7 cellular contexts compared by ENCODE assay signal in the genomic region with DNA sequence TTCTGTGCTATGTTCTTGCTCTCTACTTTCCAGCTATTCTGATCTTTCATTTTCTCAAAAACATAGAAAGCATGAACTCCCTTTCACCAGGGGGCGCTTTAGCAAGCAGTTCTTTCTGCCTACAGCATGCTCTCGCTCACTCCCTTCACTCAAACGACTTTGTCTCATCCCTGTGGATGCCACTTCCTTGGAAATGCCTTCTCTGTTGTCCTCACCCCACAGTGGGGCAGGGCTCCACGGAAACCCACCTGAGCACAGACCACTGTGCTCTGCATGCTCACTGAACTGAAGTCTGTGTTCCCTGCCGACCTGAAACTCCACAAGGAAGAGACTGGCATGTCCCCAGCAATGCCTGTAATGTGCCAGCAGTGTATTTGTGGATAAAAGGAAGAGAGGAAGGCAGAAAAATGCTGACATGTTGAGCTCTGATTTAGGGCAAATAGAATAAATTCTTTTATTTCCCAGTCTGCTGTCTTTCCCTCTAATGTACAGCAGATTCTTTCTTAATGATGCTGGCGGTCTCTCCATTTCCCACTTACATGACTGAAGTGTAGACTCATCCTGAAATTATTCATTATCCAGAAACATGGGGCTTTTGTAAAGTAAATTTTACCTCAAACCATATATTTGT. TPM values are rescaled to one million over a fixed set of nuclear protein-coding genes. Genes with fewer than 3 reads are reported as not detected.
DNase-seq lines count a peak whose midpoint lies in the region; ATAC-seq and TF ChIP-seq lines count a peak whose summit lies in the region.

No MANE protein-coding gene starts in this region.

- H3K56ac ChIP-seq in IMR-90 (ENCODE audit: extremely low read depth, insufficient read depth, low read length), result peak overlapping the region; percentile 89

- no TSS peak for BruUV-seq in IMR-90 (replicated peaks; lab: Mats Ljungman, UMichigan)

- peak overlapping the region; percentile 99 for H2BK120ac ChIP-seq in IMR-90 (ENCODE audit: low read depth, low read length)

- TF ChIP-seq POLR2A in IMR-90 (IDR thresholded peaks at IDR 0.05; ENCODE audit: low read depth, low read length) (no peak), ovary (IDR thresholded peaks at IDR 0.05) (no peak)

- H4K8ac ChIP-seq in IMR-90 (ENCODE audit: low read depth in 2 of 2, low read length in 2 of 2), result peak overlapping the region; percentile 59 to 97

- no peaks in the 10 kb centered on the region for H3K36me3 Mint-ChIP-seq in T-helper 2 cell treated with Interferon-gamma antibody and Interleukin-4, amounts not matched to agents 5 μg/mL and 100 μg/mL, for 36 hours (ENCODE audit: low read depth)

- H3K27me3 Mint-ChIP-seq in T-helper 2 cell treated with Interferon-gamma antibody and Interleukin-4, amounts not matched to agents 5 μg/mL and 100 μg/mL, for 36 hours (ENCODE audit: low read depth), result peaks cover 43% of the 10 kb centered on the region

- peak overlapping the region; percentile 62; the same call in 1 of the 2 replicates for H2AK5ac ChIP-seq in IMR-90 (ENCODE audit: low read depth, low read length)

- CTCF ChIA-PET in IMR-90 (lab: Yijun Ruan, JAX), result interaction anchor here (0.6 to 2.7 kb wide), 20 partner anchors 9 to 196 kb away, joined by 3 to 10 read pairs (median 4); no protein-coding TSS in a partner anchor

- in situ Hi-C loops in IMR-90 (cut with MboI; ENCODE audit: low sequenced_read_pairs), result loop anchor here (10.0 kb wide), 1 partner anchor 180 kb away; no protein-coding TSS in a partner anchor

- H3K79me1 ChIP-seq in IMR-90 (ENCODE audit: low read depth in 1 of 2, low read length in 2 of 2), result no peaks in the 10 kb centered on the region

- peak; percentile 74 for TF ChIP-seq RAD21 in IMR-90 (IDR thresholded peaks at IDR 0.05; ENCODE audit: low read length)

- H3K4me3 ChIP-seq in IMR-90 (ENCODE audit: insufficient read depth, low read depth, low read length) (peak overlapping the region; percentile 32; the same call in 1 of the 2 replicates), fibroblast of mammary gland (ENCODE audit: control insufficient read depth, low read depth, low read length) (peak overlapping the region; percentile 23), ovary (no peak overlapping the region)

- peak overlapping the region; percentile 99 for H4K91ac ChIP-seq in IMR-90 (ENCODE audit: insufficient read depth, low read depth, low read length)

- dilution Hi-C loops in IMR-90 (cut with HindIII; ENCODE audit: low sequenced_read_pairs, unreplicated experiment), result no loop called here

- peak overlapping the region; percentile 96 for H3K23ac ChIP-seq in IMR-90 (ENCODE audit: low read depth, low read length)

- peak overlapping the region; percentile 99 for H2BK20ac ChIP-seq in IMR-90 (ENCODE audit: low read depth, low read length)

- H3K9me3 ChIP-seq in ES-I3 (ENCODE audit: control insufficient read depth, insufficient read depth, low read length), result no peaks in the 10 kb centered on the region
- peaks cover 3% of the 10 kb centered on the region; the same call in 1 of the 2 replicates for H3K9me3 ChIP-seq in IMR-90 (ENCODE audit: control insufficient read depth, insufficient read depth, low read length)
- no peaks in the 10 kb centered on the region for H3K9me3 ChIP-seq in ovary

- H2BK15ac ChIP-seq in IMR-90 (ENCODE audit: low read depth, low read length), result peak overlapping the region; percentile 93

- peak overlapping the region; percentile 95 for H3K18ac ChIP-seq in IMR-90 (ENCODE audit: low read depth, low read length)

- intact Hi-C loops in IMR-90 (cut with micrococcal nuclease) (loop anchor here (1.0 to 5.0 kb wide), 3 partner anchors 80 to 287 kb away; a partner anchor contains a TSS), ovary (cut with DNase I) (loop anchor here in 3 of 4 donors (5.0 to 10.0 kb wide), 3 partner anchors 160 to 1040 kb away; a partner anchor contains a TSS)

- H3K27ac Mint-ChIP-seq in T-helper 2 cell treated with Interferon-gamma antibody and Interleukin-4, amounts not matched to agents 5 μg/mL and 100 μg/mL, for 36 hours, result no peak overlapping the region

- peak overlapping the region; percentile 28 for H3K4me3 Mint-ChIP-seq in T-helper 2 cell treated with Interferon-gamma antibody and Interleukin-4, amounts not matched to agents 5 μg/mL and 100 μg/mL, for 36 hours

- peak overlapping the region; percentile 13; the same call in 1 of the 2 replicates for H3K9ac ChIP-seq in ES-I3 (ENCODE audit: low read depth, low read length)
- peak overlapping the region; percentile 50 for H3K9ac ChIP-seq in IMR-90 (ENCODE audit: low read depth, low read length)

- H2BK5ac ChIP-seq in IMR-90 (ENCODE audit: low read depth, low read length, poor library complexity, severe bottlenecking), result peak overlapping the region; percentile 99

- TF ChIP-seq EP300 in ovary (IDR thresholded peaks at IDR 0.05), result no peak

- POLR2A ChIA-PET in IMR-90 (lab: Charles Lee; ENCODE audit: unreplicated experiment), result no interaction called here

- ATAC-seq in IMR-90 (ENCODE audit: low read depth) (peak; percentile 78), HG03342 (IDR thresholded peaks at IDR 0.05; ENCODE audit: unreplicated experiment) (no peak)

- peak overlapping the region; percentile 98 for H3K14ac ChIP-seq in IMR-90 (replicated peaks; ENCODE audit: low read depth, low read length)

- H3K4me2 ChIP-seq in IMR-90 (ENCODE audit: low read depth, low read length), result peak overlapping the region; percentile 87

- no peaks in the 10 kb centered on the region for H3K36me3 ChIP-seq in ES-I3 (ENCODE audit: insufficient read depth, low read length)
- H3K36me3 ChIP-seq in IMR-90 (ENCODE audit: control insufficient read depth, insufficient read depth, low read length), result no peaks in the 10 kb centered on the region
- H3K36me3 ChIP-seq in ovary, result no peaks in the 10 kb centered on the region

- 0% methylated on average over 4 of the region's 6 CpGs; no CpG with 5 or more reads in 1 of the 2 experiments for WGBS in IMR-90 (ENCODE audit: extremely low coverage in 2 of 2, insufficient read length in 1 of 2), 2 experiments
- 18 to 22% (median 20%) methylated on average over 6 of the region's 6 CpGs for WGBS in ovary, 3 donors

- H3K27me3 ChIP-seq in IMR-90 (ENCODE audit: control insufficient read depth, insufficient read depth, low read length) (no peaks in the 10 kb centered on the region), ovary (no peaks in the 10 kb centered on the region)

- H2AK9ac ChIP-seq in IMR-90 (replicated peaks; ENCODE audit: low read depth, low read length, poor library complexity), result peak overlapping the region; percentile 97

- peaks cover 7% of the 10 kb centered on the region for H3K4me1 ChIP-seq in ES-I3 (ENCODE audit: insufficient read depth, low read length)
- H3K4me1 ChIP-seq in IMR-90 (ENCODE audit: control insufficient read depth, insufficient read depth, low read length), result peaks cover 13% of the 10 kb centered on the region
- no peaks in the 10 kb centered on the region for H3K4me1 ChIP-seq in ovary (ENCODE audit: insufficient read depth)

- TF ChIP-seq CTCF in IMR-90 (conservative IDR thresholded peaks at IDR 0.05; ENCODE audit: low read depth, low read length) (peak; percentile 78), fibroblast of mammary gland (conservative IDR thresholded peaks at IDR 0.05; ENCODE audit: control insufficient read depth, insufficient read depth, low read depth, low read length) (peak; percentile 91), ovary (IDR thresholded peaks at IDR 0.05) (peak; percentile 21 to 66 (median 45))

- DNase-seq in IMR-90 (peak; percentile 91), fibroblast of mammary gland (ENCODE audit: low read depth) (peak; percentile 74), ovary (peak; percentile 57 to 78 (median 68)), KG1 (lab: John Stamatoyannopoulos, UW) (no peak)
- no peak for DNase-seq in T-helper 2 cell treated with Interferon-gamma antibody and Interleukin-4, amounts not matched to agents 5 μg/mL and 100 μg/mL, for 36 hours (ENCODE audit: low spot score)

- H3K27ac ChIP-seq in IMR-90 (ENCODE audit: insufficient read depth, low read length) (peak overlapping the region; percentile 80), ovary (no peak overlapping the region)

- peaks cover 11% of the 10 kb centered on the region for H3K9me1 ChIP-seq in IMR-90 (ENCODE audit: insufficient read depth, low read length)

- H3K4me1 Mint-ChIP-seq in T-helper 2 cell treated with Interferon-gamma antibody and Interleukin-4, amounts not matched to agents 5 μg/mL and 100 μg/mL, for 36 hours (ENCODE audit: low read depth), result peaks cover 7% of the 10 kb centered on the region

- no peaks in the 10 kb centered on the region for H3K9me3 Mint-ChIP-seq in T-helper 2 cell treated with Interferon-gamma antibody and Interleukin-4, amounts not matched to agents 5 μg/mL and 100 μg/mL, for 36 hours

- H4K20me1 ChIP-seq in IMR-90 (ENCODE audit: insufficient read depth, low read length), result no peaks in the 10 kb centered on the region; the same call in 1 of the 2 replicates

- H2AFZ ChIP-seq in IMR-90 (replicated peaks; ENCODE audit: low read length, poor library complexity), result peak overlapping the region; percentile 93

- peak overlapping the region; percentile 99 for H3K4ac ChIP-seq in IMR-90 (ENCODE audit: low read depth, low read length)

- H4K5ac ChIP-seq in IMR-90 (ENCODE audit: low read depth, low read length), result peak overlapping the region; percentile 88

TF ChIP-seq in IMR-90, 13 proteins besides CTCF, POLR2A, EP300 and RAD21:
- TF ChIP-seq, protein P1, sequence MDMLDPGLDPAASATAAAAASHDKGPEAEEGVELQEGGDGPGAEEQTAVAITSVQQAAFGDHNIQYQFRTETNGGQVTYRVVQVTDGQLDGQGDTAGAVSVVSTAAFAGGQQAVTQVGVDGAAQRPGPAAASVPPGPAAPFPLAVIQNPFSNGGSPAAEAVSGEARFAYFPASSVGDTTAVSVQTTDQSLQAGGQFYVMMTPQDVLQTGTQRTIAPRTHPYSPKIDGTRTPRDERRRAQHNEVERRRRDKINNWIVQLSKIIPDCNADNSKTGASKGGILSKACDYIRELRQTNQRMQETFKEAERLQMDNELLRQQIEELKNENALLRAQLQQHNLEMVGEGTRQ (IDR thresholded peaks at IDR 0.05; ENCODE audit: low read depth, low read length), result no peak
- TF ChIP-seq MAFK (IDR thresholded peaks at IDR 0.05; ENCODE audit: low read depth, low read length), result peak; percentile 52; the same call in 1 of the 2 replicates
- peak; percentile 71 for TF ChIP-seq SMC3 (IDR thresholded peaks at IDR 0.05; ENCODE audit: low read depth, low read length)
- peak; percentile 75 for TF ChIP-seq MXI1 (IDR thresholded peaks at IDR 0.05; ENCODE audit: borderline replicate concordance, low read depth, low read length)
TF ChIP-seq in IMR-90: peak in this region for 3.

RNA-seq across cellular contexts. Expression of a gene that starts 4.9 kb away (rescaled TPM):
- total RNA-seq in IMR-90 (2012; rRNA removed) (2.2 and 2.3 TPM in 2 replicates), ovary (10 to 100 TPM; 13.1 to 35.5 (median 31.8) TPM)
- polyA plus RNA-seq in IMR-90 (2012; rRNA removed) (3.5 and 4.8 TPM in 2 replicates), ovary (10 to 100 TPM; 11.4 to 19.3 TPM)
- 2.1 and 6.8 TPM in 2 replicates for polyA plus RNA-seq in IMR-90 (2012; cell fraction: cytosol; rRNA removed)
- polyA plus RNA-seq in IMR-90 (2012; cell fraction: nucleus; rRNA removed; ENCODE audit: low replicate concordance), result 3.8 and 5.3 TPM in 2 replicates

Comparison
In these comparisons a context has a peak if more than half of its experiments do, and no peak if none do; other contexts are left out.
1. DNase-seq: peak in IMR-90 (single experiment), fibroblast of mammary gland (single experiment) and ovary (5 of 5); none in T-helper 2 cell treated with Interferon-gamma antibody and Interleukin-4, amounts not matched to agents 5 μg/mL and 100 μg/mL, for 36 hours (single experiment) and KG1 (single experiment).
2. Peak in every context shown above with its lines, with median percentiles within 50 percentile points of each other: CTCF ChIP-seq.